9 cellular contexts compared by ENCODE assay signal in genomic region chr9:38371495-38371894, GRCh38. TPM values are rescaled to one million over a fixed set of nuclear protein-coding genes. Genes with fewer than 3 reads are reported as not detected.
A peak's percentile ranks its signal among the peaks of the same experiment; 100 is the strongest.
DNase-seq lines count a peak whose midpoint lies in the region; ATAC-seq and TF ChIP-seq lines count a peak whose summit lies in the region.
"Had no signal": no experiment of that assay in that cellular context is flagged by ENCODE, and none has a peak within 500 bp of the region (broad histone marks: within the 10 kb centered on the region; RNA-seq: fewer than 3 reads in every experiment).

No MANE protein-coding gene starts in this region.

- DNase-seq in NCI-H748 (lab: John Stamatoyannopoulos, UW; ENCODE audit: unreplicated experiment): peak; percentile 57
- DNase-seq in NCI-H748 treated with DMSO at 0.1 percent for 48 hours (lab: John Stamatoyannopoulos, UW): no peak
- DNase-seq in GM23338 (ENCODE audit: low spot score): no peak
- peak; percentile 64 for DNase-seq in NCI-H2196 (lab: John Stamatoyannopoulos, UW; ENCODE audit: unreplicated experiment)
- no peak for DNase-seq in chondrocyte (ENCODE audit: low spot score)
- DNase-seq in gastrocnemius medialis: peak in 1 of 2 donors; percentile 17

- H3K4me3 ChIP-seq in GM23338: no peak overlapping the region
- H3K4me3 ChIP-seq in gastrocnemius medialis: no peak overlapping the region

- H3K36me3 ChIP-seq in GM23338 (ENCODE audit: insufficient read depth) (no peaks in the 10 kb centered on the region), gastrocnemius medialis (no peaks in the 10 kb centered on the region)

- H2AFZ ChIP-seq in GM23338: no peak overlapping the region

- in situ Hi-C loops in gastrocnemius medialis (cut with MboI; ENCODE audit: low sequenced_read_pairs in 4 of 4): loop anchor here in 2 of 4 donors (10.0 to 25.0 kb wide), 2 partner anchors 259 to 287 kb away; no protein-coding TSS in a partner anchor

- no peaks in the 10 kb centered on the region for H3K4me1 Mint-ChIP-seq in GM23338
- H3K4me1 Mint-ChIP-seq in chondrocyte (ENCODE audit: low read depth): peaks cover 5% of the 10 kb centered on the region

- H3K27me3 Mint-ChIP-seq in GM23338 (ENCODE audit: insufficient read depth, low read depth, poor library complexity): peaks cover 11% of the 10 kb centered on the region
- peaks cover 2% of the 10 kb centered on the region for H3K27me3 Mint-ChIP-seq in chondrocyte (ENCODE audit: low read depth)

- TF ChIP-seq CTCF in GM23338 (conservative IDR thresholded peaks at IDR 0.05; ENCODE audit: low read depth in 2 of 2): peak in 1 of 2 experiments; percentile 48; a peak in 2 of 4 replicates
- peak; percentile 54 for TF ChIP-seq CTCF in chondrocyte (IDR thresholded peaks at IDR 0.05)
- TF ChIP-seq CTCF in gastrocnemius medialis (IDR thresholded peaks at IDR 0.05 in 4 of 5, conservative IDR thresholded peaks at IDR 0.05 in 1 of 5): peak in 4 of 5 experiments; percentile 28 to 48 (median 41)

- H3K9me3 Mint-ChIP-seq in GM23338 (no peaks in the 10 kb centered on the region), chondrocyte (ENCODE audit: low read depth) (no peaks in the 10 kb centered on the region)
- H3K9me3 Mint-ChIP-seq: CD8-positive, alpha-beta T cell had no signal

- intact Hi-C loops in gastrocnemius medialis (cut with DNase I; ENCODE audit: low total_unique reads): loop anchor here (1.0 kb wide), 1 partner anchor 29 kb away; no protein-coding TSS in a partner anchor

- no peaks in the 10 kb centered on the region for H3K9me3 ChIP-seq in gastrocnemius medialis

- no peak for TF ChIP-seq POLR2A in gastrocnemius medialis (IDR thresholded peaks at IDR 0.05)

- no peaks in the 10 kb centered on the region for H4K20me1 ChIP-seq in GM23338 (replicated peaks; ENCODE audit: insufficient read depth)

- no peaks in the 10 kb centered on the region for H3K79me2 ChIP-seq in GM23338 (replicated peaks; ENCODE audit: insufficient read depth)

- H3K27ac ChIP-seq in GM23338 (ENCODE audit: low read depth) (no peak overlapping the region), gastrocnemius medialis (no peak overlapping the region)

- H3K27ac Mint-ChIP-seq in GM23338: no peak overlapping the region
- H3K27ac Mint-ChIP-seq in chondrocyte (ENCODE audit: unreplicated experiment): no peak overlapping the region
- H3K27ac Mint-ChIP-seq: CD8-positive, alpha-beta T cell had no signal

- no peaks in the 10 kb centered on the region for H3F3A ChIP-seq in GM23338 (replicated peaks; ENCODE audit: low read depth)

- H3K4me1 ChIP-seq in GM23338 (ENCODE audit: insufficient read depth): no peaks in the 10 kb centered on the region
- no peaks in the 10 kb centered on the region for H3K4me1 ChIP-seq in gastrocnemius medialis

- no peaks in the 10 kb centered on the region for H3K27me3 ChIP-seq in GM23338 (ENCODE audit: insufficient read depth)
- no peaks in the 10 kb centered on the region for H3K27me3 ChIP-seq in gastrocnemius medialis

- H3K9me2 ChIP-seq in GM23338 (ENCODE audit: insufficient read depth): no peaks in the 10 kb centered on the region

- no peak overlapping the region for H3K4me2 ChIP-seq in GM23338

- H3K36me3 Mint-ChIP-seq in GM23338 (ENCODE audit: low read depth): no peaks in the 10 kb centered on the region
- no peaks in the 10 kb centered on the region for H3K36me3 Mint-ChIP-seq in chondrocyte (ENCODE audit: low read depth)
- H3K36me3 Mint-ChIP-seq: CD8-positive, alpha-beta T cell had no signal

- peak; percentile 50; the same call in 2 of the 3 replicates for ATAC-seq in GM23338
- peak; percentile 87 to 92 for ATAC-seq in gastrocnemius medialis
- no peak for ATAC-seq in GM21360 (IDR thresholded peaks at IDR 0.05; ENCODE audit: unreplicated experiment)
- ATAC-seq in HG02588 (IDR thresholded peaks at IDR 0.05; ENCODE audit: unreplicated experiment): no peak
- ATAC-seq: CD8-positive, alpha-beta T cell had no signal

- H3K4me3 Mint-ChIP-seq in GM23338: no peak overlapping the region
- H3K4me3 Mint-ChIP-seq in chondrocyte (ENCODE audit: unreplicated experiment): no peak overlapping the region
- H3K4me3 Mint-ChIP-seq: CD8-positive, alpha-beta T cell had no signal

TF ChIP-seq in GM23338, 12 proteins besides CTCF, POLR2A, EP300 and RAD21 (continues in another document):
- no peak for TF ChIP-seq ZNF462 (CRISPR knock-in tag; IDR thresholded peaks at IDR 0.05)
- no peak for TF ChIP-seq STAT1 (IDR thresholded peaks at IDR 0.05; ENCODE audit: unreplicated experiment)

RNA-seq across cellular contexts. Expression of gene ALDH1B1, which starts 21.0 kb away (rescaled TPM):
- 74.8 and 79.7 TPM in 2 replicates for total RNA-seq in GM23338 (2014; rRNA removed; shearing (Covaris generic))
- 35.5 and 37.5 TPM in 2 replicates for polyA plus RNA-seq in GM23338 (2016; fragmentation: Nextera tagmentation; extraction: Ambion mirVana)
- total RNA-seq in chondrocyte: 36.8 to 74.6 TPM (median 74.2 TPM) in 3 replicates
- 10 to 100 TPM; 21.0 to 50.9 (median 36.0) TPM for total RNA-seq in gastrocnemius medialis

RNA-seq across cellular contexts. Expression of gene IGFBPL1, which starts 52.8 kb away (rescaled TPM):
- total RNA-seq in GM23338 (2014; rRNA removed; shearing (Covaris generic)): 75.6 and 78.5 TPM in 2 replicates
- polyA plus RNA-seq in GM23338 (2016; fragmentation: Nextera tagmentation; extraction: Ambion mirVana): 9.4 and 9.6 TPM in 2 replicates
- total RNA-seq in chondrocyte (1.3 to 3.6 TPM (median 2.8 TPM) in 3 replicates), gastrocnemius medialis (not detected)
- total RNA-seq: CD8-positive, alpha-beta T cell had no signal

Comparison
In these comparisons a context has a peak if more than half of its experiments do, and no peak if none do; other contexts are left out.
1. DNase-seq: peak in NCI-H748 (single experiment) and NCI-H2196 (single experiment); none in NCI-H748 treated with DMSO at 0.1 percent for 48 hours (single experiment), GM23338 (single experiment) and chondrocyte (single experiment).
2. ATAC-seq: peak in GM23338 (single experiment) and gastrocnemius medialis (2 of 2); none in GM21360 (single experiment) and HG02588 (single experiment).
3. RNA of gene IGFBPL1, which starts 52.8 kb away (total RNA-seq): 75.6 to 78.5 TPM in GM23338; 1.3 to 3.6 TPM in chondrocyte and not detected in gastrocnemius medialis; every median in the first group is over 10 times any median in the second.